ENCODE assay signal across 5 cellular contexts in genomic region chr1:237191403-237191802, GRCh38.
"Had no signal": no experiment of that assay in that cellular context is flagged by ENCODE, and none has a peak within 500 bp of the region (broad histone marks: within the 10 kb centered on the region; RNA-seq: fewer than 3 reads in every experiment).

No MANE protein-coding gene starts in this region.

- H3K4me3 Mint-ChIP-seq: H9 had no signal

- ATAC-seq: K562 had no signal

- H3K27ac ChIP-seq: GM23248 had no signal

- H3K9me3 Mint-ChIP-seq: H9 had no signal

- H3K4me3 ChIP-seq: GM23248, K562 had no signal

- H3K27ac Mint-ChIP-seq: H9 had no signal

- DNase-seq: GM23248, H9, HCEC 1CT, IMR-90 had no signal

- H2AFZ ChIP-seq: GM23248 had no signal
